Comparison of ENCODE assay signal across 30 cellular contexts in the genomic region with DNA sequence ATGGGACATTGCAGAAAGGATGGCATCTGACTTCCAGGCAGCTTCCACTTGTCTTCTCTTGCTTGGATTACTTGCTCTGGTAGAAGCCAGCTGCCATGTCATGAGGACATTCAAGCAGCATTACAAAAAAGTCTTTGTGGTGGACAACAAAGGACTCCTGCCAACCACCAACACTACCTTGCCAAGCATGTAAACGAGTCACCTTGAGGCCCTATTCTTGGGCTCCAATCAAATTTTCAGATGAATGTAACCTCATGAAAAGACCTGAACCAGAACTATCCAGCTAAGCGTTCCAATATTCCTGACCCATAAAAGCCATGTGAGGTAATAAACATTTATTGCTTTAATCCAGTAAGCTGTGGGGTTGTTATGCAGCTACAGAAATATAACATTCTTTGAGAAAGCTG. TPM values are rescaled to one million over a fixed set of nuclear protein-coding genes. Genes with fewer than 3 reads are reported as not detected.
DNase-seq lines count a peak whose midpoint lies in the region; ATAC-seq and TF ChIP-seq lines count a peak whose summit lies in the region.
"Had no signal": no experiment of that assay in that cellular context is flagged by ENCODE, and none has a peak within 500 bp of the region (broad histone marks: within the 10 kb centered on the region; RNA-seq: fewer than 3 reads in every experiment).

No MANE protein-coding gene starts in this region.

- H3K36me3 ChIP-seq in PC-3 (ENCODE audit: low read depth, low read length) (peaks cover 43% of the 10 kb centered on the region), iPS-20b (ENCODE audit: insufficient read depth, low read depth, low read length) (peaks cover 99% of the 10 kb centered on the region), transverse colon (peaks cover 0 to 34% (median 15%) of the 10 kb centered on the region in 4 donors), stomach (peaks cover 32 to 92% (median 86%) of the 10 kb centered on the region in 4 donors)

- H3K27me3 Mint-ChIP-seq in CD14-positive monocyte (ENCODE audit: low read depth in 3 of 3), result no peaks in the 10 kb centered on the region
- H3K27me3 Mint-ChIP-seq: brain; effector memory CD8-positive, alpha-beta T cell had no signal

- H3K9me3 ChIP-seq in right cardiac atrium (ENCODE audit: control insufficient read depth, low read length) (no peaks in the 10 kb centered on the region), PC-3 (ENCODE audit: low read length) (no peaks in the 10 kb centered on the region), iPS-20b (ENCODE audit: insufficient read depth, low read depth, low read length) (no peaks in the 10 kb centered on the region), transverse colon (no peaks in the 10 kb centered on the region), stomach (no peaks in the 10 kb centered on the region)
- H3K9me3 ChIP-seq: esophagus muscularis mucosa, upper lobe of left lung had no signal

- H3F3A ChIP-seq in PC-3 (ENCODE audit: low read length, unreplicated experiment), result no peaks in the 10 kb centered on the region

- no peak for DNase-seq in left ventricle myocardium superior
- no peak for DNase-seq in right cardiac atrium
- DNase-seq in PC-3, result peak; percentile 10
- DNase-seq in transverse colon, result peak; percentile 15
- no peak for DNase-seq in NCI-H526 (lab: John Stamatoyannopoulos, UW)
- DNase-seq in stomach, result no peak
- no peak for DNase-seq in CD14-positive monocyte (ENCODE audit: low spot score)
- DNase-seq: activated CD4-positive, alpha-beta T cell treated with anti-CD3 and anti-CD28 coated beads for 1 hour; activated naive CD4-positive, alpha-beta T cell; activated T-cell treated with anti-CD3 and anti-CD28 coated beads, Interleukin-2, amount 50 U/mL, for 48 hours; effector memory CD8-positive, alpha-beta T cell; foreskin melanocyte; GF-D8; hippocampal formation; islet precursor cell; MV-4-11; NCI-H1694 treated with DMSO at 0.1 percent for 48 hours; NCI-H82; OCI-M1; SHP77 treated with DMSO at 0.1 percent for 48 hours; upper lobe of left lung had no signal

- intact Hi-C loops in left ventricle myocardium superior (cut with micrococcal nuclease) (no loop called here), right cardiac atrium (cut with DNase I) (no loop called here), PC-3 (cut with micrococcal nuclease) (no loop called here), transverse colon (cut with DNase I; ENCODE audit: low total_unique reads) (no loop called here), stomach (cut with DNase I; ENCODE audit: low total_unique reads) (no loop called here), CD14-positive monocyte (cut with micrococcal nuclease) (no loop called here)

- H3K27ac ChIP-seq in right cardiac atrium (ENCODE audit: low read length) (no peak overlapping the region), PC-3 (ENCODE audit: low read length) (no peak overlapping the region), iPS-20b (ENCODE audit: low read length) (peak overlapping the region; percentile 18), transverse colon (peak overlapping the region in 3 of 4 donors; percentile 17 to 57 (median 30)), stomach (no peak overlapping the region)
- H3K27ac ChIP-seq: esophagus muscularis mucosa, KMS-11, upper lobe of left lung had no signal

- no peaks in the 10 kb centered on the region for H4K20me1 ChIP-seq in PC-3 (ENCODE audit: low read length)

- peaks cover under 1% of the 10 kb centered on the region; the same call in 1 of the 2 replicates for H3K79me2 ChIP-seq in PC-3 (ENCODE audit: low read length)

- no peak overlapping the region for H3K4me3 Mint-ChIP-seq in CD14-positive monocyte
- H3K4me3 Mint-ChIP-seq: effector memory CD8-positive, alpha-beta T cell had no signal

- peak overlapping the region in 1 of 7 donors; percentile 33 for H3K27ac Mint-ChIP-seq in CD14-positive monocyte

- no peak for TF ChIP-seq POLR2A in transverse colon (IDR thresholded peaks at IDR 0.05)
- TF ChIP-seq POLR2A in stomach (IDR thresholded peaks at IDR 0.05), result no peak

- POLR2A ChIA-PET in PC-3 (lab: Charles Lee; ENCODE audit: unreplicated experiment), result no interaction called here

- H3K36me3 Mint-ChIP-seq in CD14-positive monocyte, result peaks cover 72 to 80% of the 10 kb centered on the region in 2 donors

- no peak for TF ChIP-seq EP300 in transverse colon (IDR thresholded peaks at IDR 0.05; ENCODE audit: low read depth)
- no peak for TF ChIP-seq EP300 in stomach (IDR thresholded peaks at IDR 0.05)

- H3K9me3 Mint-ChIP-seq in CD14-positive monocyte, result no peaks in the 10 kb centered on the region
- H3K9me3 Mint-ChIP-seq: brain; effector memory CD8-positive, alpha-beta T cell had no signal

- in situ Hi-C loops in transverse colon (cut with MboI; ENCODE audit: low pct_ligation_motif_present in 1 of 4, low pct_unique_long_range_greater_than_20kb in 1 of 4, low sequenced_read_pairs in 3 of 4), result loop anchor here in 1 of 4 donors (25.0 kb wide), 1 partner anchor 587 kb away; a partner anchor contains a TSS

- CTCF ChIA-PET in PC-3 (lab: Charles Lee), result no interaction called here

- H3K4me1 Mint-ChIP-seq in CD14-positive monocyte, result no peaks in the 10 kb centered on the region

- H3K4me1 ChIP-seq in right cardiac atrium (ENCODE audit: control insufficient read depth, insufficient read depth, low read length) (no peaks in the 10 kb centered on the region), PC-3 (ENCODE audit: insufficient read depth, low read length) (0 out of 2 replicates have a peak, but pooled peaks cover 7% of the 10 kb centered on the region), iPS-20b (ENCODE audit: insufficient read depth, low read length) (peaks cover 44% of the 10 kb centered on the region), transverse colon (peaks cover 0 to 47% (median 21%) of the 10 kb centered on the region in 4 donors), stomach (no peaks in the 10 kb centered on the region)
- H3K4me1 ChIP-seq: esophagus muscularis mucosa had no signal

- no peaks in the 10 kb centered on the region for H3K9me2 ChIP-seq in PC-3 (replicated peaks; ENCODE audit: low read length)

- ATAC-seq in left ventricle myocardium superior (peak; percentile 68), right cardiac atrium (no peak), PC-3 (peak; percentile 71)
- ATAC-seq: effector memory CD8-positive, alpha-beta T cell had no signal

- no peak overlapping the region for H2AFZ ChIP-seq in PC-3 (ENCODE audit: low read length)

- 80% methylated on average over 2 of the region's 2 CpGs for WGBS in right cardiac atrium
- 52% methylated on average over 2 of the region's 2 CpGs; no CpG with 5 or more reads in 1 of the 2 donors for WGBS in transverse colon (ENCODE audit: low coverage in 1 of 2), 2 donors
- 55 to 83% (median 60%) methylated on average over 2 of the region's 2 CpGs for WGBS in stomach, 5 donors

- H3K27me3 ChIP-seq in right cardiac atrium (ENCODE audit: control insufficient read depth, insufficient read depth) (no peaks in the 10 kb centered on the region), PC-3 (ENCODE audit: low read length) (no peaks in the 10 kb centered on the region), iPS-20b (ENCODE audit: insufficient read depth, low read length) (no peaks in the 10 kb centered on the region), transverse colon (no peaks in the 10 kb centered on the region), stomach (no peaks in the 10 kb centered on the region)
- H3K27me3 ChIP-seq: esophagus muscularis mucosa, upper lobe of left lung had no signal

- H3K4me3 ChIP-seq in right cardiac atrium (ENCODE audit: low read length) (no peak overlapping the region), PC-3 (ENCODE audit: low read length) (no peak overlapping the region), iPS-20b (ENCODE audit: low read length) (peak overlapping the region; percentile 31), transverse colon (no peak overlapping the region), stomach (no peak overlapping the region)
- H3K4me3 ChIP-seq: esophagus muscularis mucosa, lung, upper lobe of left lung had no signal

- H3K9ac ChIP-seq in PC-3 (ENCODE audit: low read length) (no peak overlapping the region), iPS-20b (ENCODE audit: low read depth, low read length) (no peak overlapping the region)
- H3K9ac ChIP-seq: KMS-11 had no signal

- no peak overlapping the region for H3K4me2 ChIP-seq in PC-3 (ENCODE audit: low read length)
- H3K4me2 ChIP-seq: KMS-11 had no signal

- TF ChIP-seq CTCF in PC-3 (conservative IDR thresholded peaks at IDR 0.05; ENCODE audit: low read depth, low read length), result no peak
- no peak for TF ChIP-seq CTCF in transverse colon (IDR thresholded peaks at IDR 0.05)
- no peak for TF ChIP-seq CTCF in stomach (IDR thresholded peaks at IDR 0.05)
- no peak for TF ChIP-seq CTCF in CD14-positive monocyte (IDR thresholded peaks at IDR 0.05)

- no TSS peak for BruUV-seq in PC-3 (replicated peaks; lab: Mats Ljungman, UMichigan)

RNA-seq across cellular contexts. Expression of a gene that starts 12.5 kb away (rescaled TPM):
- total RNA-seq in left ventricle myocardium superior (13.4 TPM), right cardiac atrium (10 to 100 TPM; 10.4 to 15.6 (median 14.6) TPM), PC-3 (2014; rRNA removed) (6.6 and 14.6 TPM in 2 replicates), transverse colon (100 to 1,000 TPM in 1 of 4 donors, 10 to 100 TPM in 3; 18.5 to 174 (median 71.1) TPM), stomach (100 to 1,000 TPM in 1 of 5 donors, 10 to 100 TPM in 4; 10.3 to 176 (median 27.5) TPM)
- polyA plus RNA-seq in right cardiac atrium (6.5 TPM), stomach (10 to 100 TPM in 2 of 3 donors, 1 to 10 TPM in 1; 5.7 to 10.3 (median 10.1) TPM), CD14-positive monocyte (1 to 10 TPM; 4.6 to 9.1 TPM)

RNA-seq across cellular contexts. Expression of a gene that starts 12.8 kb away (rescaled TPM):
- total RNA-seq in left ventricle myocardium superior (10.6 TPM), right cardiac atrium (10 to 100 TPM; 12.6 to 13.6 (median 12.8) TPM), PC-3 (2014; rRNA removed) (3.3 and 10.6 TPM in 2 replicates), transverse colon (10 to 100 TPM in 3 of 4 donors, 1 to 10 TPM in 1; 3.2 to 58.1 (median 38.9) TPM), stomach (10 to 100 TPM in 4 of 5 donors, 1 to 10 TPM in 1; 4.1 to 74.4 (median 20.3) TPM)
- polyA plus RNA-seq in right cardiac atrium (7.2 TPM), stomach (1 to 10 TPM; 4.4 to 8.5 (median 5.7) TPM), CD14-positive monocyte (10 to 100 TPM; 12.8 to 13.0 TPM)

RNA-seq across cellular contexts. Expression of a gene that starts 34.8 kb away (rescaled TPM):
- total RNA-seq in left ventricle myocardium superior (not detected), right cardiac atrium (not detected), PC-3 (2014; rRNA removed) (not detected in 2 replicates), transverse colon (under 1 TPM in 1 of 4 donors, not detected in 3; 0.55 TPM), stomach (not detected)
- polyA plus RNA-seq in right cardiac atrium (not detected), stomach (not detected), CD14-positive monocyte (not detected)
- total RNA-seq: activated CD8-positive, alpha-beta memory T cell treated with anti-CD3 and anti-CD28 coated beads for 36 hours; esophagus muscularis mucosa; HT-29; posterior vena cava had no signal
- polyA plus RNA-seq: adipose tissue had no signal

Comparison
In these comparisons a context has a peak if more than half of its experiments do, and no peak if none do; other contexts are left out.
1. ATAC-seq: peak in left ventricle myocardium superior (single experiment) and PC-3 (single experiment); none in right cardiac atrium (0 of 2).
2. DNase-seq: peak in PC-3 (single experiment) and transverse colon (single experiment); none in left ventricle myocardium superior (single experiment), right cardiac atrium (0 of 3), NCI-H526 (0 of 2), stomach (single experiment) and CD14-positive monocyte (single experiment).
3. H3K27ac ChIP-seq: peak in iPS-20b (single experiment) and transverse colon (3 of 4); none in right cardiac atrium (single experiment), PC-3 (single experiment) and stomach (0 of 5).